Comparison of ENCODE assay signal across 8 cellular contexts in the genomic region with DNA sequence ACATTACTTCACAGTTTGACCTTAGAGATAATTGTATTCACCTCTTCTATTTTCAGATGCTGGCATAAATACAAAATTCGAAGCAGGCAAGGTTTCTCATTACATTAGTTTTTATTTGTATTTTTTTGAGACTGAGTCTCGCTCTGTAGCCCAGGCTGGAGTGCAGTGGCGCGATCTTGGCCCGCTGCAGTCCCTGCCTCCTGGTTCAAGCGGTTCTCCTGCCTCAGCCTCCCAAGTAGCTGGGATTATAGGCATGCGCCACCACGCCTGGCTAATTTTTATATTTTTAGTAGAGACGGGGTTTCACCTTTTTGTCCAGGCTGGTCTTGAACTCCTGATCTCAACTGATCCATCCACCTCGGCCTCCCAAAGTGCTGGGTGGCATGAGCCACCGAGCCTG. TPM values are rescaled to one million over a fixed set of nuclear protein-coding genes. Genes with fewer than 3 reads are reported as not detected.
DNase-seq lines count a peak whose midpoint lies in the region; ATAC-seq and TF ChIP-seq lines count a peak whose summit lies in the region.
"Not testable (repeated sequence)": the region's sequence is repeated elsewhere in the genome, so short reads cannot be mapped to it uniquely, and the experiment has no call there.

No MANE protein-coding gene starts in this region.

- H3K36me3 Mint-ChIP-seq in GM23338 (ENCODE audit: low read depth): peaks cover 36% of the 10 kb centered on the region; the same call in 2 of the 3 replicates
- H3K36me3 Mint-ChIP-seq in activated naive CD4-positive, alpha-beta T cell treated with anti-CD3 and anti-CD28 coated beads, Interleukin-2, amount 50 U/mL, for 24 hours: not testable (repeated sequence)

- not testable (repeated sequence) for H2BK5ac ChIP-seq in mesendoderm (ENCODE audit: low read length)

- TF ChIP-seq CTCF in BE2C (IDR thresholded peaks at IDR 0.05; ENCODE audit: low read depth, low read length); GM23338 (conservative IDR thresholded peaks at IDR 0.05; ENCODE audit: low read depth in 2 of 2); NB4 (IDR thresholded peaks at IDR 0.05; ENCODE audit: low read depth, low read length); VCaP (conservative IDR thresholded peaks at IDR 0.05); esophagus muscularis mucosa (IDR thresholded peaks at IDR 0.05): not testable (repeated sequence)

- not testable (repeated sequence) for H3K9me3 ChIP-seq in BE2C; esophagus muscularis mucosa; skeletal muscle satellite cell (replicated peaks; ENCODE audit: low read length)

- peaks cover 11% of the 10 kb centered on the region for H3K4me1 Mint-ChIP-seq in GM23338
- peaks cover 47% of the 10 kb centered on the region for H3K4me1 Mint-ChIP-seq in activated naive CD4-positive, alpha-beta T cell treated with anti-CD3 and anti-CD28 coated beads, Interleukin-2, amount 50 U/mL, for 24 hours

- peaks cover 68% of the 10 kb centered on the region for H3K79me2 ChIP-seq in GM23338 (replicated peaks; ENCODE audit: insufficient read depth)
- peaks cover 54% of the 10 kb centered on the region for H3K79me2 ChIP-seq in mesendoderm (ENCODE audit: control insufficient read depth, insufficient read depth, low read length)

- TF ChIP-seq POLR2A in NB4 (IDR thresholded peaks at IDR 0.05; ENCODE audit: extremely low read depth, insufficient read length); esophagus muscularis mucosa (IDR thresholded peaks at IDR 0.05; ENCODE audit: low read depth): not testable (repeated sequence)

- peak overlapping the region; percentile 99 for H3K4me3 Mint-ChIP-seq in GM23338
- peak overlapping the region; percentile 96 for H3K4me3 Mint-ChIP-seq in activated naive CD4-positive, alpha-beta T cell treated with anti-CD3 and anti-CD28 coated beads, Interleukin-2, amount 50 U/mL, for 24 hours

- H3K36me3 ChIP-seq in BE2C (peaks cover 32% of the 10 kb centered on the region), esophagus muscularis mucosa (peaks cover 3 to 19% (median 5%) of the 10 kb centered on the region in 4 donors)
- not testable (repeated sequence) for H3K36me3 ChIP-seq in GM23338 (ENCODE audit: insufficient read depth); mesendoderm (ENCODE audit: control insufficient read depth, insufficient read depth, low read length); skeletal muscle satellite cell (ENCODE audit: insufficient read depth, low read length)

- not testable (repeated sequence) for TF ChIP-seq EP300 in esophagus muscularis mucosa (IDR thresholded peaks at IDR 0.05)

- H4K20me1 ChIP-seq in GM23338 (replicated peaks; ENCODE audit: insufficient read depth): peaks cover 18% of the 10 kb centered on the region

- 90% methylated on average over 11 of the region's 11 CpGs for WGBS in esophagus muscularis mucosa
- no CpG with 5 or more reads among the region's 11 CpGs for WGBS in mesendoderm (ENCODE audit: extremely low coverage, insufficient coverage, low lambda C conversion rate)

- H3K27me3 Mint-ChIP-seq in GM23338 (ENCODE audit: insufficient read depth, low read depth, poor library complexity): peaks cover 10% of the 10 kb centered on the region
- H3K27me3 Mint-ChIP-seq in activated naive CD4-positive, alpha-beta T cell treated with anti-CD3 and anti-CD28 coated beads, Interleukin-2, amount 50 U/mL, for 24 hours: not testable (repeated sequence)

- H4K8ac ChIP-seq in mesendoderm (ENCODE audit: low read depth, low read length): not testable (repeated sequence)

- H3K9me2 ChIP-seq in GM23338 (ENCODE audit: insufficient read depth): not testable (repeated sequence)

- H3K9ac ChIP-seq in mesendoderm (ENCODE audit: low read length): peak overlapping the region; percentile 100
- H3K9ac ChIP-seq in skeletal muscle satellite cell (ENCODE audit: low read depth, low read length): not testable (repeated sequence)

- not testable (repeated sequence) for H4K5ac ChIP-seq in mesendoderm (ENCODE audit: low read length)

- not testable (repeated sequence) for H3K23ac ChIP-seq in mesendoderm (ENCODE audit: low read length)

- H3K18ac ChIP-seq in mesendoderm (ENCODE audit: low read length): not testable (repeated sequence)

- not testable (repeated sequence) for H3K4ac ChIP-seq in mesendoderm (ENCODE audit: low read depth, low read length)

- H3K27me3 ChIP-seq in BE2C; GM23338 (ENCODE audit: insufficient read depth); esophagus muscularis mucosa; mesendoderm (ENCODE audit: insufficient read depth, low read length, poor library complexity); skeletal muscle satellite cell (ENCODE audit: control insufficient read depth, insufficient read depth, low read length): not testable (repeated sequence)

- H2AFZ ChIP-seq in GM23338: not testable (repeated sequence)

- not testable (repeated sequence) for H3F3A ChIP-seq in GM23338 (replicated peaks; ENCODE audit: low read depth)

- not testable (repeated sequence) for DNase-seq in BE2C; GM23338 (ENCODE audit: low spot score); NB4 (ENCODE audit: low read depth); esophagus muscularis mucosa (ENCODE audit: extremely low spot score); mesendoderm

- not testable (repeated sequence) for H2BK15ac ChIP-seq in mesendoderm (replicated peaks; ENCODE audit: low read depth)

- not testable (repeated sequence) for H3K27ac Mint-ChIP-seq in GM23338; activated naive CD4-positive, alpha-beta T cell treated with anti-CD3 and anti-CD28 coated beads, Interleukin-2, amount 50 U/mL, for 24 hours

- H3K4me2 ChIP-seq in GM23338 (peak overlapping the region; percentile 89), mesendoderm (ENCODE audit: low read length) (peak overlapping the region; percentile 7), skeletal muscle satellite cell (ENCODE audit: low read length) (peak overlapping the region; percentile 88)

- ATAC-seq in GM23338: not testable (repeated sequence)

- H3K79me1 ChIP-seq in mesendoderm (ENCODE audit: low read length): not testable (repeated sequence)

- not testable (repeated sequence) for H2AK5ac ChIP-seq in mesendoderm (ENCODE audit: low read length)

- peak overlapping the region; percentile 98 for H3K56ac ChIP-seq in mesendoderm (ENCODE audit: low read length)

- intact Hi-C loops in esophagus muscularis mucosa (cut with DNase I): not testable (repeated sequence)

- not testable (repeated sequence) for H3K27ac ChIP-seq in GM23338 (ENCODE audit: low read depth); mesendoderm (ENCODE audit: low read depth, low read length)
- H3K27ac ChIP-seq in VCaP (peak overlapping the region; percentile 87; the same call in 1 of the 2 replicates), esophagus muscularis mucosa (replicated peaks in 1 of 4) (peak overlapping the region; percentile 90 to 96 (median 94))

- not testable (repeated sequence) for H3K9me3 Mint-ChIP-seq in GM23338; activated naive CD4-positive, alpha-beta T cell treated with anti-CD3 and anti-CD28 coated beads, Interleukin-2, amount 50 U/mL, for 24 hours

- not testable (repeated sequence) for H3K4me1 ChIP-seq in BE2C; mesendoderm (ENCODE audit: control insufficient read depth, low read depth, low read length)
- H3K4me1 ChIP-seq in GM23338 (ENCODE audit: insufficient read depth) (peaks cover 19% of the 10 kb centered on the region), esophagus muscularis mucosa (peaks cover 18 to 36% (median 25%) of the 10 kb centered on the region in 4 donors), skeletal muscle satellite cell (ENCODE audit: control insufficient read depth, insufficient read depth, low read length) (peaks cover 11% of the 10 kb centered on the region)

- H3K4me3 ChIP-seq in BE2C (ENCODE audit: low read depth, low read length): peak overlapping the region; percentile 79
- peak overlapping the region; percentile 97 for H3K4me3 ChIP-seq in GM23338
- peak overlapping the region; percentile 95 for H3K4me3 ChIP-seq in NB4 (ENCODE audit: low read depth, low read length)
- H3K4me3 ChIP-seq in esophagus muscularis mucosa; mesendoderm (ENCODE audit: low read length); skeletal muscle satellite cell (ENCODE audit: low read length): not testable (repeated sequence)

- H2BK120ac ChIP-seq in mesendoderm (ENCODE audit: low read depth, low read length): not testable (repeated sequence)

RNA-seq across cellular contexts. Expression of a gene that starts 2.5 kb away (rescaled TPM):
- 8.9 TPM for polyA plus RNA-seq in BE2C (2012; ENCODE audit: insufficient read depth, insufficient read length, low read depth)
- total RNA-seq in GM23338 (2014; rRNA removed; shearing (Covaris generic)): 48.1 and 49.6 TPM in 2 replicates
- polyA plus RNA-seq in GM23338 (2016; fragmentation: Nextera tagmentation; extraction: Ambion mirVana): 41.3 and 51.2 TPM in 2 replicates
- total RNA-seq in esophagus muscularis mucosa: 1 to 10 TPM; 2.1 to 6.3 (median 4.1) TPM
- polyA plus RNA-seq in mesendoderm (2013, experiment 1 of 2): 41.1 TPM
- polyA plus RNA-seq in mesendoderm (2013, experiment 2 of 2): 44.3 TPM
- 15.2 and 17.7 TPM in 2 replicates for total RNA-seq in skeletal muscle satellite cell (2012; rRNA removed)

RNA-seq across cellular contexts. Expression of a gene that starts 17.2 kb away (rescaled TPM):
- 47.8 TPM for polyA plus RNA-seq in BE2C (2012; ENCODE audit: insufficient read depth, insufficient read length, low read depth)
- 17.0 and 20.5 TPM in 2 replicates for total RNA-seq in GM23338 (2014; rRNA removed; shearing (Covaris generic))
- polyA plus RNA-seq in GM23338 (2016; fragmentation: Nextera tagmentation; extraction: Ambion mirVana): 22.3 and 28.3 TPM in 2 replicates
- 10 to 100 TPM; 16.9 to 26.6 (median 21.1) TPM for total RNA-seq in esophagus muscularis mucosa
- polyA plus RNA-seq in mesendoderm (2013, experiment 1 of 2): 20.9 TPM
- polyA plus RNA-seq in mesendoderm (2013, experiment 2 of 2): 21.8 TPM
- 23.2 and 25.3 TPM in 2 replicates for total RNA-seq in skeletal muscle satellite cell (2012; rRNA removed)

Comparison
In these comparisons a context has a peak if more than half of its experiments do, and no peak if none do; other contexts are left out.
1. H3K4me2 ChIP-seq: peak in every context shown above with its lines; median percentile 89 in GM23338; 88 in skeletal muscle satellite cell; 7 in mesendoderm.